ENCODE assay signal across 13 cellular contexts in the genomic region with DNA sequence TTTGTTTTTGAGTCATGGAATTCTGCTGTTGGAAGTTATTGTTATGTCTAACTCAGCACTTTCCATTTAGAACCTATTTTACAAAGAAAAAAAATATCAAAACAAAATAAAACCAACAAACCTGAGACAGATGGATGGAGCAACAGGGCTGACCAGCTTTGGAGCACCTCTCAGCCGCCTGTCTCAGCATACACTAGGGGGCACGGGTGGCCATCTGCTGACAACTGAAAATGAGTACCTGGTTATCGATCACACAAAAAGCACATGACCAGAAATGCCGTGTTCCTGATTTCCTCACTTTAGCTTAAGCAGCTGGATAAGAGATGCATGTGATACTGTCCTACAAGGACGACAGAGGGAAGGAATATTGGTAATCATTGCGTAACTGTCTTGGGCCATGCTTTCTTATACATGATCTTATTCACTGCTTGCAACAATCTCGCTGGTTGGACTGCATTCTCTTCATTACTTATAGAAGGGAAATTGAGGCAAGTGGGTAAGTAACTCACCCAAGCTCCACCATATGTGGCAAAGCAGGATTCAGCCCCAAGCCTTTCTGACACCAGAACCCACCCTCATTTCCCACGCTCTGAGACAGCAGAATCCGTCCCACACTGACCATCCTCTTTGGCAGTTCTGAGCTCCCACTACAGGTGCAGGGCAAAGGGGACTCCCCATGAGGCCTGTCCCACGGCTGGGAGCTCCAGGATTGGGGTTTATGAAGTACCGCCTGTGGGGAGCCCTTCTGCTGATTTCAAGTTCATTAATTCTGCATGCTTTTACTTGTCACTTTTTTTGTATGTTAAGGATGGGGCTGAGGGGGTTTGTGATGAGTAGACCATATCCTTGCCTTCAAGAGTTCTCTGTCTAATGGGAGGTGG.
"Had no signal": no experiment of that assay in that cellular context is flagged by ENCODE, and none has a peak within 500 bp of the region (broad histone marks: within the 10 kb centered on the region; RNA-seq: fewer than 3 reads in every experiment).

No MANE protein-coding gene starts in this region.

- DNase-seq: activated CD8-positive, alpha-beta T cell treated with anti-CD3 and anti-CD28 coated beads, Interleukin-2, amount 10 ng/mL, durations not matched to agents 7 days and 5 days; activated naive CD4-positive, alpha-beta T cell treated with anti-CD3 and anti-CD28 coated beads for 36 hours; hypothalamus; immature natural killer cell; naive thymus-derived CD4-positive, alpha-beta T cell; retina; stimulated activated CD4-positive, alpha-beta T cell treated with anti-CD3 and anti-CD28 coated beads, Interleukin-1b, Interleukin-23, amount 100 ng/mL, for 48 hours; stimulated activated naive CD4-positive, alpha-beta T cell; SW 1271 had no signal

- H3K36me3 Mint-ChIP-seq: immature natural killer cell had no signal

- H3K27ac Mint-ChIP-seq: activated CD8-positive, alpha-beta T cell treated with anti-CD3 and anti-CD28 coated beads, Interleukin-2, amount 10 ng/mL, durations not matched to agents 7 days and 5 days; activated naive CD4-positive, alpha-beta T cell treated with anti-CD3 and anti-CD28 coated beads for 36 hours; activated T-helper 1 cell treated with anti-CD3 and anti-CD28 coated beads, Interleukin-12 subunit alpha, Interleukin-12 subunit beta, Interleukin-2, Interleukin-4 antibody, amounts not matched to agents 30 ng/mL and 10 ng/mL and 1 ng/mL, durations not matched to agents 14 hours and 24 hours and 36 hours; immature natural killer cell; naive thymus-derived CD4-positive, alpha-beta T cell; T-helper 2 cell treated with Interferon-gamma antibody and Interleukin-4, amounts not matched to agents 5 μg/mL and 100 μg/mL, for 36 hours had no signal

- H3K9me3 Mint-ChIP-seq: activated naive CD4-positive, alpha-beta T cell treated with anti-CD3 and anti-CD28 coated beads for 36 hours; activated T-helper 1 cell treated with anti-CD3 and anti-CD28 coated beads, Interleukin-12 subunit alpha, Interleukin-12 subunit beta, Interleukin-2, Interleukin-4 antibody, amounts not matched to agents 30 ng/mL and 10 ng/mL and 1 ng/mL, durations not matched to agents 14 hours and 24 hours and 36 hours; central memory CD8-positive, alpha-beta T cell; immature natural killer cell; naive thymus-derived CD4-positive, alpha-beta T cell; T-helper 2 cell treated with Interferon-gamma antibody and Interleukin-4, amounts not matched to agents 5 μg/mL and 100 μg/mL, for 36 hours had no signal

- H3K4me1 ChIP-seq: parathyroid adenoma had no signal

- H3K4me3 Mint-ChIP-seq: activated CD8-positive, alpha-beta T cell treated with anti-CD3 and anti-CD28 coated beads, Interleukin-2, amount 10 ng/mL, durations not matched to agents 7 days and 5 days; activated naive CD4-positive, alpha-beta T cell treated with anti-CD3 and anti-CD28 coated beads for 36 hours; activated T-helper 1 cell treated with anti-CD3 and anti-CD28 coated beads, Interleukin-12 subunit alpha, Interleukin-12 subunit beta, Interleukin-2, Interleukin-4 antibody, amounts not matched to agents 30 ng/mL and 10 ng/mL and 1 ng/mL, durations not matched to agents 14 hours and 24 hours and 36 hours; central memory CD8-positive, alpha-beta T cell; immature natural killer cell; naive thymus-derived CD4-positive, alpha-beta T cell; T-helper 2 cell treated with Interferon-gamma antibody and Interleukin-4, amounts not matched to agents 5 μg/mL and 100 μg/mL, for 36 hours had no signal

- ATAC-seq: activated CD8-positive, alpha-beta T cell treated with anti-CD3 and anti-CD28 coated beads, Interleukin-2, amount 10 ng/mL, durations not matched to agents 7 days and 5 days; naive thymus-derived CD4-positive, alpha-beta T cell had no signal

- H3K4me1 Mint-ChIP-seq: central memory CD8-positive, alpha-beta T cell; immature natural killer cell had no signal

- H3K27ac ChIP-seq: parathyroid adenoma had no signal
